8 cellular contexts compared by ENCODE assay signal in genomic region chr12:57546438-57547365, GRCh38. TPM values are rescaled to one million over a fixed set of nuclear protein-coding genes. Genes with fewer than 3 reads are reported as not detected.
A peak's percentile ranks its signal among the peaks of the same experiment; 100 is the strongest.
DNase-seq lines count a peak whose midpoint lies in the region; ATAC-seq and TF ChIP-seq lines count a peak whose summit lies in the region.

TSS of gene DCTN2 (minus strand) at chr12:57547192. CDS start at chr12:57547063, 129 bp downstream.

- peak within 1 kb of the TSS; percentile 78 to 98 (median 95) for H3K4me2 ChIP-seq in BLaER1 treated with 17β-estradiol and CSF1 and Interleukin-3, amounts not matched to agents 10 nM and 100 nM

- H3K27me3 Mint-ChIP-seq in activated CD4-positive, alpha-beta T cell treated with anti-CD3 and anti-CD28 coated beads, Interleukin-2, amount 10 ng/mL, durations not matched to agents 24 days and 14 days, result peaks cover 21% of the 10 kb centered on the region

- peak; percentile 97 for ATAC-seq in GM19324 (IDR thresholded peaks at IDR 0.05; ENCODE audit: low FRiP score, unreplicated experiment)
- ATAC-seq in HG03469 (IDR thresholded peaks at IDR 0.05; ENCODE audit: unreplicated experiment), result peak; percentile 96

- no peaks in the 10 kb centered on the region for H3K9me3 Mint-ChIP-seq in activated CD4-positive, alpha-beta T cell treated with anti-CD3 and anti-CD28 coated beads, Interleukin-2, amount 10 ng/mL, durations not matched to agents 24 days and 14 days

- intact Hi-C loops in activated CD4-positive, alpha-beta T cell treated with anti-CD3 and anti-CD28 coated beads, Interleukin-2, amount 10 ng/mL, durations not matched to agents 24 days and 14 days (cut with micrococcal nuclease), result loop anchor here (1.0 to 5.0 kb wide), 3 partner anchors 26 to 146 kb away; partner anchors contain the start of genes DDIT3 and OS9

- peak within 1 kb of the TSS; percentile 94 for H3K27ac Mint-ChIP-seq in activated CD4-positive, alpha-beta T cell treated with anti-CD3 and anti-CD28 coated beads, Interleukin-2, amount 10 ng/mL, durations not matched to agents 24 days and 14 days

- peak within 1 kb of the TSS; percentile 79 to 99 (median 94) for H3K4me3 ChIP-seq in BLaER1 treated with 17β-estradiol and CSF1 and Interleukin-3, amounts not matched to agents 10 nM and 100 nM
- peak within 1 kb of the TSS; percentile 85 for H3K4me3 ChIP-seq in coronary artery

- H3K27ac ChIP-seq in BLaER1 treated with 17β-estradiol and CSF1 and Interleukin-3, amounts not matched to agents 10 nM and 100 nM, result peak within 1 kb of the TSS; percentile 75 to 96 (median 89)
- peak within 1 kb of the TSS; percentile 84 to 89 for H3K27ac ChIP-seq in coronary artery

- H3K36me3 ChIP-seq in BLaER1 treated with 17β-estradiol and CSF1 and Interleukin-3, amounts not matched to agents 10 nM and 100 nM, result peaks cover 4 to 23% (median 11%) of the 10 kb centered on the region in 11 experiments; a peak in 21 of 22 replicates

- H3K36me3 Mint-ChIP-seq in activated CD4-positive, alpha-beta T cell treated with anti-CD3 and anti-CD28 coated beads, Interleukin-2, amount 10 ng/mL, durations not matched to agents 24 days and 14 days (ENCODE audit: low read depth), result peaks cover 14% of the 10 kb centered on the region

- no peak for TF ChIP-seq CTCF in coronary artery (IDR thresholded peaks at IDR 0.05)

- H3K27me3 ChIP-seq in BLaER1 treated with 17β-estradiol and CSF1 and Interleukin-3, amounts not matched to agents 10 nM and 100 nM, result peaks cover 43 to 46% (median 44%) of the 10 kb centered on the region in 11 experiments

- peak within 1 kb of the TSS; percentile 88 to 98 (median 95) for H3K9ac ChIP-seq in BLaER1 treated with 17β-estradiol and CSF1 and Interleukin-3, amounts not matched to agents 10 nM and 100 nM

- H3K4me3 Mint-ChIP-seq in activated CD4-positive, alpha-beta T cell treated with anti-CD3 and anti-CD28 coated beads, Interleukin-2, amount 10 ng/mL, durations not matched to agents 24 days and 14 days, result peak within 1 kb of the TSS; percentile 96

- H3K4me1 ChIP-seq in BLaER1 treated with 17β-estradiol and CSF1 and Interleukin-3, amounts not matched to agents 10 nM and 100 nM, result peaks cover 35 to 46% (median 45%) of the 10 kb centered on the region in 10 experiments

- H4K20me1 ChIP-seq in BLaER1 treated with 17β-estradiol and CSF1 and Interleukin-3, amounts not matched to agents 10 nM and 100 nM, result peaks cover 0 to 22% (median 7%) of the 10 kb centered on the region in 11 experiments; a peak in 9 of 22 replicates

- peaks cover 42% of the 10 kb centered on the region for H3K4me1 Mint-ChIP-seq in activated CD4-positive, alpha-beta T cell treated with anti-CD3 and anti-CD28 coated beads, Interleukin-2, amount 10 ng/mL, durations not matched to agents 24 days and 14 days

- H3K9me3 ChIP-seq in BLaER1 treated with 17β-estradiol and CSF1 and Interleukin-3, amounts not matched to agents 10 nM and 100 nM (replicated peaks in 1 of 11), result no peaks in the 10 kb centered on the region

- DNase-seq in NCI-H526 treated with DMSO at 0.1 percent for 48 hours (lab: John Stamatoyannopoulos, UW) (peak; percentile 96), coronary artery (ENCODE audit: low spot score) (peak; percentile 97), left kidney (ENCODE audit: low read depth, low spot score) (peak; percentile 99)
- peak; percentile 98 for DNase-seq in activated CD4-positive, alpha-beta T cell treated with anti-CD3 and anti-CD28 coated beads, Interleukin-2, amount 10 ng/mL, durations not matched to agents 24 days and 14 days
- peak; percentile 94 for DNase-seq in stimulated activated CD4-positive, alpha-beta T cell treated with anti-CD3 and anti-CD28 coated beads, Interleukin-2, amount 100 ng/mL, for 24 hours

RNA-seq across cellular contexts. Expression of gene DCTN2, which starts in this region (rescaled TPM):
- total RNA-seq in activated CD4-positive, alpha-beta T cell treated with anti-CD3 and anti-CD28 coated beads, Interleukin-2, amount 10 ng/mL, durations not matched to agents 24 days and 14 days, result 78.9 and 80.9 TPM in 2 replicates

Comparison
In these comparisons a context has a peak if more than half of its experiments do, and no peak if none do; other contexts are left out.
1. Peak in every context shown above with its lines: DNase-seq, ATAC-seq, H3K4me3 ChIP-seq and H3K27ac ChIP-seq.